8 cellular contexts compared by ENCODE assay signal in genomic region chr16:69326172-69326873, GRCh38. TPM values are rescaled to one million over a fixed set of nuclear protein-coding genes. Genes with fewer than 3 reads are reported as not detected.
DNase-seq lines count a peak whose midpoint lies in the region; ATAC-seq and TF ChIP-seq lines count a peak whose summit lies in the region.
"Had no signal": no experiment of that assay in that cellular context is flagged by ENCODE, and none has a peak within 500 bp of the region (broad histone marks: within the 10 kb centered on the region; RNA-seq: fewer than 3 reads in every experiment).

No MANE protein-coding gene starts in this region.

- peaks cover 44% of the 10 kb centered on the region for H3K36me3 Mint-ChIP-seq in activated naive CD4-positive, alpha-beta T cell treated with anti-CD3 and anti-CD28 coated beads for 36 hours (ENCODE audit: low read depth)
- H3K36me3 Mint-ChIP-seq in endodermal cell (ENCODE audit: low read depth): peaks cover 71% of the 10 kb centered on the region
- peaks cover 60% of the 10 kb centered on the region for H3K36me3 Mint-ChIP-seq in stimulated activated naive CD8-positive, alpha-beta T cell treated with anti-CD3 and anti-CD28 coated beads, Interleukin-15, Interleukin-2, amounts not matched to agents 100 ng/mL and 50 ng/mL, for 24 hours (ENCODE audit: low read depth)

- 92 to 96% methylated on average over 5 to 7 of the region's 7 CpGs for WGBS in endodermal cell (ENCODE audit: insufficient coverage in 1 of 2, insufficient read length in 1 of 2), 2 experiments

- H3K27ac ChIP-seq in endodermal cell (ENCODE audit: low read depth, low read length): no peak overlapping the region

- TF ChIP-seq CTCF in endodermal cell (conservative IDR thresholded peaks at IDR 0.05): no peak
- TF ChIP-seq CTCF in omental fat pad (IDR thresholded peaks at IDR 0.05): no peak

- H3K27me3 ChIP-seq in endodermal cell (ENCODE audit: control insufficient read depth, insufficient read depth, low read length, poor library complexity, severe bottlenecking): no peaks in the 10 kb centered on the region

- H3K27me3 Mint-ChIP-seq in activated naive CD4-positive, alpha-beta T cell treated with anti-CD3 and anti-CD28 coated beads for 36 hours (ENCODE audit: low read depth): no peaks in the 10 kb centered on the region
- no peaks in the 10 kb centered on the region for H3K27me3 Mint-ChIP-seq in endodermal cell (ENCODE audit: insufficient read depth)
- H3K27me3 Mint-ChIP-seq in stimulated activated naive CD8-positive, alpha-beta T cell treated with anti-CD3 and anti-CD28 coated beads, Interleukin-15, Interleukin-2, amounts not matched to agents 100 ng/mL and 50 ng/mL, for 24 hours: no peaks in the 10 kb centered on the region

- H3K27ac Mint-ChIP-seq in activated naive CD4-positive, alpha-beta T cell treated with anti-CD3 and anti-CD28 coated beads for 36 hours: peak overlapping the region; percentile 48
- no peak overlapping the region for H3K27ac Mint-ChIP-seq in endodermal cell
- peak overlapping the region; percentile 69 for H3K27ac Mint-ChIP-seq in stimulated activated naive CD8-positive, alpha-beta T cell treated with anti-CD3 and anti-CD28 coated beads, Interleukin-15, Interleukin-2, amounts not matched to agents 100 ng/mL and 50 ng/mL, for 24 hours

- no peaks in the 10 kb centered on the region for H3K9me3 ChIP-seq in endodermal cell (ENCODE audit: control insufficient read depth, low read length)

- intact Hi-C loops in activated naive CD4-positive, alpha-beta T cell treated with anti-CD3 and anti-CD28 coated beads for 36 hours (cut with micrococcal nuclease): no loop called here

- peaks cover 68% of the 10 kb centered on the region for H3K36me3 ChIP-seq in endodermal cell (ENCODE audit: control insufficient read depth, insufficient read depth, low read length)

- H3K4me3 Mint-ChIP-seq in activated naive CD4-positive, alpha-beta T cell treated with anti-CD3 and anti-CD28 coated beads for 36 hours: peak overlapping the region; percentile 2
- no peak overlapping the region for H3K4me3 Mint-ChIP-seq in endodermal cell
- H3K4me3 Mint-ChIP-seq in stimulated activated naive CD8-positive, alpha-beta T cell treated with anti-CD3 and anti-CD28 coated beads, Interleukin-15, Interleukin-2, amounts not matched to agents 100 ng/mL and 50 ng/mL, for 24 hours: peak overlapping the region; percentile 90

- peaks cover 52% of the 10 kb centered on the region for H3K4me1 Mint-ChIP-seq in activated naive CD4-positive, alpha-beta T cell treated with anti-CD3 and anti-CD28 coated beads for 36 hours (ENCODE audit: low read depth)
- peaks cover 21% of the 10 kb centered on the region for H3K4me1 Mint-ChIP-seq in endodermal cell
- H3K4me1 Mint-ChIP-seq in stimulated activated naive CD8-positive, alpha-beta T cell treated with anti-CD3 and anti-CD28 coated beads, Interleukin-15, Interleukin-2, amounts not matched to agents 100 ng/mL and 50 ng/mL, for 24 hours (ENCODE audit: low read depth): peaks cover 40% of the 10 kb centered on the region

- H3K9me3 Mint-ChIP-seq in activated naive CD4-positive, alpha-beta T cell treated with anti-CD3 and anti-CD28 coated beads for 36 hours: no peaks in the 10 kb centered on the region
- H3K9me3 Mint-ChIP-seq in endodermal cell: no peaks in the 10 kb centered on the region
- H3K9me3 Mint-ChIP-seq in stimulated activated naive CD8-positive, alpha-beta T cell treated with anti-CD3 and anti-CD28 coated beads, Interleukin-15, Interleukin-2, amounts not matched to agents 100 ng/mL and 50 ng/mL, for 24 hours: no peaks in the 10 kb centered on the region

- ATAC-seq in omental fat pad (ENCODE audit: low FRiP score) (no peak), HG02852 (IDR thresholded peaks at IDR 0.05; ENCODE audit: unreplicated experiment) (no peak)

- DNase-seq in activated naive CD4-positive, alpha-beta T cell treated with anti-CD3 and anti-CD28 coated beads for 36 hours: no peak
- DNase-seq in activated naive CD4-positive, alpha-beta T cell treated with Interleukin-2 at 50 U/mL for 16 hours: no peak
- DNase-seq in endodermal cell: no peak
- no peak for DNase-seq in omental fat pad (ENCODE audit: low spot score)
- DNase-seq: NCI-H1105 treated with DMSO at 0.1 percent for 48 hours had no signal

- H3K9ac ChIP-seq in endodermal cell (ENCODE audit: extremely low read depth, low read length, poor library complexity, severe bottlenecking): no peak overlapping the region

- no peaks in the 10 kb centered on the region for H3K4me1 ChIP-seq in endodermal cell (ENCODE audit: control insufficient read depth, insufficient read depth, low read length)

- peak overlapping the region; percentile 44 for H3K4me3 ChIP-seq in endodermal cell (ENCODE audit: low read length)

- CTCF ChIA-PET in activated naive CD4-positive, alpha-beta T cell treated with anti-CD3 and anti-CD28 coated beads for 36 hours (lab: Charles Lee): interaction anchor here (0.6 to 1.0 kb wide), 2 partner anchors 13 to 347 kb away, joined by 4 to 5 read pairs; partner anchors contain the start of gene COG8

RNA-seq across cellular contexts. Expression of gene PDF, which starts 4.1 kb away (rescaled TPM):
- total RNA-seq in activated naive CD4-positive, alpha-beta T cell treated with anti-CD3 and anti-CD28 coated beads for 36 hours: 10 to 100 TPM; 12.3 to 13.9 TPM
- 10 to 100 TPM; 12.2 to 19.8 TPM for total RNA-seq in endodermal cell
- polyA plus RNA-seq in endodermal cell (2013, experiment 1 of 2): 9.4 TPM
- polyA plus RNA-seq in endodermal cell (2013, experiment 2 of 2): 7.7 TPM
- total RNA-seq in omental fat pad: 10 to 100 TPM; 12.8 to 25.0 (median 19.1) TPM

RNA-seq across cellular contexts. Expression of gene COG8, which starts 13.0 kb away (rescaled TPM):
- 10 to 100 TPM; 21.0 to 22.6 TPM for total RNA-seq in activated naive CD4-positive, alpha-beta T cell treated with anti-CD3 and anti-CD28 coated beads for 36 hours
- total RNA-seq in endodermal cell (10 to 100 TPM; 45.8 to 49.3 TPM), omental fat pad (10 to 100 TPM; 26.8 to 50.6 (median 39.4) TPM)
- 35.4 TPM for polyA plus RNA-seq in endodermal cell (2013, experiment 1 of 2)
- 30.8 TPM for polyA plus RNA-seq in endodermal cell (2013, experiment 2 of 2)

RNA-seq across cellular contexts. Expression of gene NIP7, which starts 13.2 kb away (rescaled TPM):
- total RNA-seq in activated naive CD4-positive, alpha-beta T cell treated with anti-CD3 and anti-CD28 coated beads for 36 hours: 10 to 100 TPM; 35.3 to 36.8 TPM
- total RNA-seq in endodermal cell (10 to 100 TPM; 30.5 to 36.3 TPM), omental fat pad (10 to 100 TPM; 14.7 to 56.8 (median 17.1) TPM)
- polyA plus RNA-seq in endodermal cell (2013, experiment 1 of 2): 24.0 TPM
- 26.0 TPM for polyA plus RNA-seq in endodermal cell (2013, experiment 2 of 2)

RNA-seq across cellular contexts. Expression of gene VPS4A, which starts 15.2 kb away (rescaled TPM):
- total RNA-seq in activated naive CD4-positive, alpha-beta T cell treated with anti-CD3 and anti-CD28 coated beads for 36 hours: 10 to 100 TPM; 34.3 to 35.8 TPM
- 10 to 100 TPM; 28.6 to 37.8 TPM for total RNA-seq in endodermal cell
- polyA plus RNA-seq in endodermal cell (2013, experiment 1 of 2): 34.2 TPM
- polyA plus RNA-seq in endodermal cell (2013, experiment 2 of 2): 33.5 TPM
- 10 to 100 TPM; 26.6 to 39.0 (median 34.1) TPM for total RNA-seq in omental fat pad

RNA-seq across cellular contexts. Expression of gene TMED6, which starts 25.3 kb away (rescaled TPM):
- under 1 TPM; 0.86 to 0.88 TPM for total RNA-seq in activated naive CD4-positive, alpha-beta T cell treated with anti-CD3 and anti-CD28 coated beads for 36 hours
- total RNA-seq in endodermal cell (under 1 TPM; 0.53 to 0.66 TPM), omental fat pad (not detected)
- not detected for polyA plus RNA-seq in endodermal cell (2013, experiment 1 of 2)
- not detected for polyA plus RNA-seq in endodermal cell (2013, experiment 2 of 2)
- polyA plus RNA-seq: aorta had no signal
